In the genomic region with DNA sequence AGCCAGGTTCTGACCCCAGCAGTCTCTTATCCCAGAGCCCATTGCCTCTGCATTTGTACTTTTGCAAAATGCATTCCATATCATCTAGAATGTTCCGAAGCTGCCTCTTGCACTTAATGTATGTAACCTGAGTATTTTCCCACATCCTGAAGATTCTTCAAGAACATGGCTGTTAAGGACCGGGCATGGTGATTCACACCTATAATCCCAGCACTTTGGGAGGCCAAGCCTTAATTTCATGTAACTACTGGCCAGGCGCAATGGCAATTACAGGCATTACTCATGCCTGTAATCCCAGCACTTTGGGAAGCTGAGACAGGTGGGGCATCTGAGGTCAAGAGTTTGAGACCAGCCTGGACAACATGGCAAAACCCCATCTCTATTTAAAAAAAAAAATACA, we compare ENCODE assay signal across 27 cellular contexts. TPM values are rescaled to one million over a fixed set of nuclear protein-coding genes. Genes with fewer than 3 reads are reported as not detected.
"Had no signal": no experiment of that assay in that cellular context is flagged by ENCODE, and none has a peak within 500 bp of the region (broad histone marks: within the 10 kb centered on the region; RNA-seq: fewer than 3 reads in every experiment).

No MANE protein-coding gene starts in this region.

- H3K27ac ChIP-seq: dorsolateral prefrontal cortex, epithelial cell of prostate, heart right ventricle, pancreas, prostate gland, right atrium auricular region, stomach, thyroid gland had no signal

- H3K4me3 ChIP-seq: dorsolateral prefrontal cortex, esophagus squamous epithelium, heart right ventricle, pancreas, prostate gland, right atrium auricular region, stomach, thyroid gland had no signal

- ATAC-seq: heart right ventricle; left lobe of liver; naive thymus-derived CD4-positive, alpha-beta T cell; pancreas; sciatic nerve; stimulated activated effector memory CD8-positive, alpha-beta T cell treated with anti-CD3 and anti-CD28 coated beads, Interleukin-12 subunit alpha, Interleukin-12 subunit beta, amount 100 ng/mL, for 72 hours had no signal

- H3K27me3 ChIP-seq: dorsolateral prefrontal cortex, esophagus squamous epithelium, heart right ventricle, pancreas, right atrium auricular region, stomach, thyroid gland had no signal

- H3K9me3 ChIP-seq: esophagus squamous epithelium, heart right ventricle, pancreas, prostate gland, right atrium auricular region, stomach, thyroid gland had no signal

- H3K36me3 ChIP-seq: esophagus squamous epithelium, heart right ventricle, pancreas, prostate gland, right atrium auricular region, stomach, thyroid gland had no signal

- H3K4me1 ChIP-seq: heart right ventricle, pancreas, prostate gland, right atrium auricular region had no signal

- DNase-seq: caudate nucleus; cerebellar nuclear complex; dorsolateral prefrontal cortex; effector CD4-positive, alpha-beta T cell; esophagus squamous epithelium; foreskin melanocyte; glutamatergic neuron; heart right ventricle; hypothalamus; mesenchymal stem cell; naive thymus-derived CD4-positive, alpha-beta T cell; pancreas; stimulated activated CD4-positive, alpha-beta T cell treated with anti-CD3 and anti-CD28 coated beads, Interleukin-2, amount 100 ng/mL, for 24 hours; stimulated activated CD4-positive, alpha-beta T cell treated with anti-CD3 and anti-CD28 coated beads, Interleukin-4, amount 100 ng/mL, for 24 hours; stimulated activated naive CD4-positive, alpha-beta T cell treated with Interleukin-2 at 50 U/mL for 16 hours; stomach; thyroid gland had no signal

RNA-seq across cellular contexts. Expression of a gene that starts 44.6 kb away (rescaled TPM):
- total RNA-seq: lung microvascular endothelial cell; mesothelial cell of epicardium; naive thymus-derived CD4-positive, alpha-beta T cell; right atrium auricular region; sciatic nerve; subcutaneous adipose tissue; temporal lobe had no signal
- polyA plus RNA-seq: heart right ventricle; naive thymus-derived CD4-positive, alpha-beta T cell had no signal
